In genomic region chr15:43091859-43092258, GRCh38 we compare ENCODE assay signal across 1 cellular context.
A peak's percentile ranks its signal among the peaks of the same experiment; 100 is the strongest.
TF ChIP-seq lines count a peak whose summit lies in the region.

No MANE protein-coding gene starts in this region.

TF ChIP-seq in HEK293, 187 proteins besides CTCF, POLR2A, EP300 and RAD21 (continued from another document):
- TF ChIP-seq, protein P1, sequence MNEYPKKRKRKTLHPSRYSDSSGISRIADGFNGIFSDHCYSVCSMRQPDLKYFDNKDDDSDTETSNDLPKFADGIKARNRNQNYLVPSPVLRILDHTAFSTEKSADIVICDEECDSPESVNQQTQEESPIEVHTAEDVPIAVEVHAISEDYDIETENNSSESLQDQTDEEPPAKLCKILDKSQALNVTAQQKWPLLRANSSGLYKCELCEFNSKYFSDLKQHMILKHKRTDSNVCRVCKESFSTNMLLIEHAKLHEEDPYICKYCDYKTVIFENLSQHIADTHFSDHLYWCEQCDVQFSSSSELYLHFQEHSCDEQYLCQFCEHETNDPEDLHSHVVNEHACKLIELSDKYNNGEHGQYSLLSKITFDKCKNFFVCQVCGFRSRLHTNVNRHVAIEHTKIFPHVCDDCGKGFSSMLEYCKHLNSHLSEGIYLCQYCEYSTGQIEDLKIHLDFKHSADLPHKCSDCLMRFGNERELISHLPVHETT (tag by site-specific recombination; IDR thresholded peaks at IDR 0.05) = no peak
- TF ChIP-seq, protein P2, sequence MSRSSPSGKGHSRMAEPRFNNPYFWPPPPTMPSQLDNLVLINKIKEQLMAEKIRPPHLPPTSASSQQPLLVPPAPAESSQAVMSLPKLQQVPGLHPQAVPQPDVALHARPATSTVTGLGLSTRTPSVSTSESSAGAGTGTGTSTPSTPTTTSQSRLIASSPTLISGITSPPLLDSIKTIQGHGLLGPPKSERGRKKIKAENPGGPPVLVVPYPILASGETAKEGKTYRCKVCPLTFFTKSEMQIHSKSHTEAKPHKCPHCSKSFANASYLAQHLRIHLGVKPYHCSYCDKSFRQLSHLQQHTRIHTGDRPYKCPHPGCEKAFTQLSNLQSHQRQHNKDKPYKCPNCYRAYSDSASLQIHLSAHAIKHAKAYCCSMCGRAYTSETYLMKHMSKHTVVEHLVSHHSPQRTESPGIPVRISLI (tag by site-specific recombination; IDR thresholded peaks at IDR 0.05) = peak; percentile 29; the same call in 1 of the 2 replicates
